Comparison of ENCODE assay signal across 8 cellular contexts in the genomic region with DNA sequence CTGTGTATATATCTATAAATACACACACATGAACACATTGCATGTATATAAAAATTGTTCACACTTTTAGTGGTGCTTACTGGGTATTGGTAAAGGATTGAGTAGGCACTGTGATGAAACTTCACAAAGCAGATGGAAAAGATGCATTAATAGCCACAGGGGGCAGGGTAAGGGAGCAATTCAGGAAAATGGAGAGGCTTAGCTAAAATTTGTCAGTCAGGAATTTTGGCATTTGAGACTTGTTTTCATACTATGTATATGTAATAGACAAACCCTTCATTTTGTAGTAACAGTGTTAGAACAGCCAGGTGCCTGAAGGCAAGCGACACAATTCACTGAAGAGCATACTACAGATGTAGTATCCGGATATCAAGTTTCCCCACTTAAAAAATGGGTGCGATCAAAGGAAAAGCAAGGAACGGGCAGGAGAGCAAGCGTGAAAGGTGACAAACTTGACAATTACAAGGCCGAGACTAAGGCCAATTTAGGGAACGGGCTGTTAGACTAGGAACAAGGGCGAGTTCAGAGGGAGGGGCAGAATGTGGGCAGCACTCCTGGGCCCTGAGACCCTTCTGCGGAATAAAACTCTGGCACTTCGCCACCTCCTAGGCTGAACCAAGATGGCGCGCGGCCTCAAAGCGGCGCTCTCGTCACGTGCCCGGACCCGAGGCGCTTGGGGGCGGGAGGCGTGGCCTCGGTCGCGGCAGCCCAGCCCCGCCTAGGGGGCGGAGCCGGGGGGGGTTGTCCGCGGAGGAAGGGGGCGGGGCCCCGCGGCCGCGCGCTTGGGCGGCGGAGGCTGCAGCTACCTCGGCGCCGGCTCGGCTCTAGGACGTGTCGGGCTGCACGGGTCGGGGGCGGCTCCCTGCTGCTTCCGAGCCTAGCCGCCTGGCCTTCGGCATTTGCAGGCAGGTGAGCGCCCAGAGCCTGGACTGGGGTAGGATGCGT. TPM values are rescaled to one million over a fixed set of nuclear protein-coding genes. Genes with fewer than 3 reads are reported as not detected.
DNase-seq lines count a peak whose midpoint lies in the region; ATAC-seq and TF ChIP-seq lines count a peak whose summit lies in the region.

A gene (plus strand): TSS at position 771 of the 945 bp plus-strand sequence. CDS start 12,518 bp downstream, outside the sequence.

- peak; percentile 100 for DNase-seq in D341Med (ENCODE audit: low spot score)
- peak; percentile 86 for DNase-seq in LHCN-M2 (ENCODE audit: low read depth)
- peak; percentile 94 for DNase-seq in RPMI8226
- peak; percentile 81 for DNase-seq in activated T-helper 9 cell treated with anti-CD3 and anti-CD28 coated beads, Interleukin-2, amount 50 U/mL, for 16 hours (ENCODE audit: low read depth)
- peak; percentile 75 for DNase-seq in fibroblast of the aortic adventitia (ENCODE audit: low read depth)
- DNase-seq in stimulated activated naive CD4-positive, alpha-beta T cell (lab: John Stamatoyannopoulos, UW): peak; percentile 62 to 89 (median 80)

- peak within 1 kb of the TSS; percentile 82 to 91 (median 89) for H3K4me3 Mint-ChIP-seq in nephron

- peaks cover 38% of the 10 kb centered on the region for H3K36me3 Mint-ChIP-seq in nephron (ENCODE audit: low read depth)

- H3K27ac Mint-ChIP-seq in nephron: peak within 1 kb of the TSS; percentile 22 to 91 (median 68)

- H3K27me3 Mint-ChIP-seq in nephron (ENCODE audit: low read depth): peaks cover 11% of the 10 kb centered on the region

- TF ChIP-seq CTCF in fibroblast of the aortic adventitia (IDR thresholded peaks at IDR 0.05; ENCODE audit: insufficient read depth, low read length) (no peak), nephron (IDR thresholded peaks at IDR 0.05; ENCODE audit: unreplicated experiment in 3 of 3) (no peak)

- peak within 1 kb of the TSS; percentile 75 for H3K4me3 ChIP-seq in fibroblast of the aortic adventitia (ENCODE audit: low read depth, low read length)

- peaks cover 33% of the 10 kb centered on the region for H3K4me1 Mint-ChIP-seq in nephron

- peak; percentile 63 for ATAC-seq in GM21717 (IDR thresholded peaks at IDR 0.05; ENCODE audit: unreplicated experiment)

- H3K9me3 Mint-ChIP-seq in nephron: no peaks in the 10 kb centered on the region

RNA-seq across cellular contexts. Expression of the gene that starts here (rescaled TPM):
- 24.1 and 33.2 TPM in 2 replicates for total RNA-seq in LHCN-M2 (2014; rRNA removed)
- 20.1 TPM for polyA plus RNA-seq in LHCN-M2 (2012)
- total RNA-seq in fibroblast of the aortic adventitia (ENCODE audit: low replicate concordance): 1.3 and 10.0 TPM in 2 replicates

Comparison
In these comparisons a context has a peak if more than half of its experiments do, and no peak if none do; other contexts are left out.
1. Peak in every context shown above with its lines: DNase-seq, ATAC-seq and H3K4me3 ChIP-seq.